In genomic region chr10:104121485-104122272, GRCh38 we compare ENCODE assay signal across 8 cellular contexts. TPM values are rescaled to one million over a fixed set of nuclear protein-coding genes. Genes with fewer than 3 reads are reported as not detected.
DNase-seq lines count a peak whose midpoint lies in the region; ATAC-seq, FAIRE-seq and TF ChIP-seq lines count a peak whose summit lies in the region.

Gene SFR1, plus strand, starts transcription at chr10:104122171. Its CDS starts 13 bp downstream, at chr10:104122184.

- H3K4me3 ChIP-seq in adipocyte (ENCODE audit: low read length) (peak within 1 kb of the TSS; percentile 92), parathyroid adenoma (ENCODE audit: low read depth, low read length) (peak within 1 kb of the TSS; percentile 92), transverse colon (peak within 1 kb of the TSS; percentile 63 to 77 (median 66))

- no peaks in the 10 kb centered on the region for H3K36me3 ChIP-seq in adipocyte (ENCODE audit: control insufficient read depth, insufficient read depth, low read length, severe bottlenecking)
- H3K36me3 ChIP-seq in parathyroid adenoma (ENCODE audit: control insufficient read depth, insufficient read depth, low read length) = no peaks in the 10 kb centered on the region
- H3K36me3 ChIP-seq in transverse colon = no peaks in the 10 kb centered on the region

- TF ChIP-seq EP300 in transverse colon (IDR thresholded peaks at IDR 0.05; ENCODE audit: low read depth) = no peak

- peak within 1 kb of the TSS; percentile 98 for H3K4me2 ChIP-seq in parathyroid adenoma (ENCODE audit: low read length)

- TF ChIP-seq CTCF in parathyroid adenoma (IDR thresholded peaks at IDR 0.05) = peak; percentile 68
- TF ChIP-seq CTCF in transverse colon (IDR thresholded peaks at IDR 0.05) = peak; percentile 47 to 81 (median 66)

- H3K9ac ChIP-seq in adipocyte (ENCODE audit: low read length) = peak within 1 kb of the TSS; percentile 97
- peak within 1 kb of the TSS; percentile 90 for H3K9ac ChIP-seq in parathyroid adenoma

- in situ Hi-C loops in transverse colon (cut with MboI; ENCODE audit: low pct_ligation_motif_present in 1 of 4, low pct_unique_long_range_greater_than_20kb in 1 of 4, low sequenced_read_pairs in 3 of 4) = loop anchor here in 2 of 4 donors (10.0 kb wide), 2 partner anchors 207 to 227 kb away; partner anchors contain the start of gene STN1 (in 1 of the 2)

- H2AFZ ChIP-seq in parathyroid adenoma = peak within 1 kb of the TSS; percentile 95

- peak; percentile 100 for FAIRE-seq in GM12891 (lab: Jason Lieb, UNC)

- H3K4me1 ChIP-seq in adipocyte (ENCODE audit: control insufficient read depth, insufficient read depth, low read length) = peaks cover 29% of the 10 kb centered on the region
- peaks cover 5% of the 10 kb centered on the region for H3K4me1 ChIP-seq in parathyroid adenoma
- peaks cover 7 to 34% (median 11%) of the 10 kb centered on the region in 4 donors for H3K4me1 ChIP-seq in transverse colon

- H3K27ac ChIP-seq in parathyroid adenoma (peak within 1 kb of the TSS; percentile 97), transverse colon (peak within 1 kb of the TSS; percentile 98 to 100 (median 98))

- DNase-seq in GM12891 (ENCODE audit: insufficient read length, low spot score) = peak; percentile 72
- peak; percentile 97 for DNase-seq in NCI-H1436 (lab: John Stamatoyannopoulos, UW)
- peak; percentile 98 for DNase-seq in T follicular helper cell (ENCODE audit: low read depth)
- peak; percentile 99 for DNase-seq in adipocyte (ENCODE audit: low read depth)
- peak; percentile 100 for DNase-seq in Right ventricle myocardium superior
- DNase-seq in transverse colon = peak; percentile 99

- WGBS in transverse colon (ENCODE audit: low coverage in 1 of 2), 2 donors = 1% methylated on average over 60 of the region's 70 CpGs; no CpG with 5 or more reads in 1 of the 2 donors

- H3K9me3 ChIP-seq in adipocyte (ENCODE audit: control insufficient read depth, low read length) = no peaks in the 10 kb centered on the region
- H3K9me3 ChIP-seq in parathyroid adenoma (ENCODE audit: control insufficient read depth, low read length) = no peaks in the 10 kb centered on the region
- H3K9me3 ChIP-seq in transverse colon = no peaks in the 10 kb centered on the region

- intact Hi-C loops in Right ventricle myocardium superior (cut with DNase I) = loop anchor here (10.0 kb wide), 2 partner anchors 157 to 237 kb away; partner anchors contain the start of gene SLK
- intact Hi-C loops in transverse colon (cut with DNase I; ENCODE audit: low total_unique reads) = no loop called here

- no peaks in the 10 kb centered on the region for H3K79me2 ChIP-seq in parathyroid adenoma

- H3K27me3 ChIP-seq in adipocyte (replicated peaks; ENCODE audit: control insufficient read depth, insufficient read depth, low read length) (no peaks in the 10 kb centered on the region), parathyroid adenoma (ENCODE audit: control insufficient read depth, insufficient read depth, low read length) (no peaks in the 10 kb centered on the region), transverse colon (no peaks in the 10 kb centered on the region)

- peak; percentile 95 for TF ChIP-seq POLR2A in GM12891 (IDR thresholded peaks at IDR 0.05; ENCODE audit: low read depth, low read length)
- TF ChIP-seq POLR2A in transverse colon (IDR thresholded peaks at IDR 0.05) = peak; percentile 89

- ATAC-seq in HG02840 (IDR thresholded peaks at IDR 0.05; ENCODE audit: low FRiP score, unreplicated experiment) (peak; percentile 95), Right ventricle myocardium superior (ENCODE audit: poor library complexity) (peak; percentile 97)

TF ChIP-seq in GM12891, 5 proteins besides CTCF, POLR2A, EP300 and RAD21:
- TF ChIP-seq SPI1 (IDR thresholded peaks at IDR 0.05; ENCODE audit: low read depth, low read length) = 0 out of 2 replicates have a peak, but pooled peaks have one; percentile 30
- peak; percentile 95 for TF ChIP-seq TAF1 (IDR thresholded peaks at IDR 0.05; ENCODE audit: low read depth, low read length)
- peak; percentile 90 for TF ChIP-seq POLR2AphosphoS5 (IDR thresholded peaks at IDR 0.05; ENCODE audit: low read depth, low read length)
- TF ChIP-seq POU2F2 (IDR thresholded peaks at IDR 0.05; ENCODE audit: low read depth, low read length) = no peak; the same call in 1 of the 2 replicates
- TF ChIP-seq PAX5 (IDR thresholded peaks at IDR 0.05; ENCODE audit: insufficient read depth, low read length, severe bottlenecking) = no peak

RNA-seq across cellular contexts. Expression of gene SFR1, which starts in this region (rescaled TPM):
- polyA plus RNA-seq in GM12891 (2012; ENCODE audit: low read depth, missing spikeins) = 8.3 TPM
- total RNA-seq in Right ventricle myocardium superior (4.9 TPM), transverse colon (1 to 10 TPM in 3 of 4 donors, not detected in 1; 4.0 TPM)

Comparison
In these comparisons a context has a peak if more than half of its experiments do, and no peak if none do; other contexts are left out.
1. Peak in every context shown above with its lines: DNase-seq, ATAC-seq, H3K4me3 ChIP-seq and H3K27ac ChIP-seq.